11 cellular contexts compared by ENCODE assay signal in the genomic region with DNA sequence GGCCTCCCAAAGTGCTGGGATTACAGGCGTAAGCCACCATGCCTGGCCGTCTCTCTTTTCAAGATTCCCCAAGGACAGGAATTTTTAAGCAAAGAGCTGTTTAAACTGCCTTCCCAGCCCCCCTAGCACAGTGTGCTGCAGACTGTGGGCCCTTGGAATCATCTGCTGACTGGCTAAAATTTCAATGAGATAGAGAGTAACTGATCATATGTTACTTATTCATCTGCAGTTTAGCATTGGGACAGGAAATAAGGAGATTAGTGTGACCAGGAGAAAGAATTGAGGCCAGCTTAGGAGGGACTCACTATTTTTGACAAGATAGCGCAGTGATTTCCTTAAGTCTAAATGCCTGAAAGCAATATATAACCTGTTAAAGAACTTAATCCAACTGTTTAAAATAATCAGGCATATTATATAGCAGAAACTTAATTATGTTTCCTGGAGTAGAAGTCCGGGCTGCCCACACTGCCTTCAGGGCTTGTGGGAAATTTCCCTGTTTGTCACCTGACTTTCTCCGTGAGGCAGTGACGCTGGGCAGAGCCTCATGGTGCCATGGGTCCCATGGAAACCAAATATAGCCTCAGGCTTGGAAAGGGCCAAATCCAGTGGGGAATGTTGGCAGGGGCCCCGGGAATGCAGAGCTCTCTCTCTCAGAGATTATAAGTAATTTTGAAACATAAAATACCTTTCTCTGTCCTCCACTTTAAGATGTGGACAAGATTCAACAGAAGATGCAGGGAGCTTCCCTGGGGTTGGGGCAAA. TPM values are rescaled to one million over a fixed set of nuclear protein-coding genes. Genes with fewer than 3 reads are reported as not detected.
DNase-seq lines count a peak whose midpoint lies in the region; ATAC-seq, FAIRE-seq and TF ChIP-seq lines count a peak whose summit lies in the region.
"Had no signal": no experiment of that assay in that cellular context is flagged by ENCODE, and none has a peak within 500 bp of the region (broad histone marks: within the 10 kb centered on the region; RNA-seq: fewer than 3 reads in every experiment).

No MANE protein-coding gene starts in this region.

- no TSS peak for BruUV-seq in OCI-LY7 (replicated peaks; lab: Mats Ljungman, UMichigan)

- CTCF ChIA-PET in OCI-LY7 (lab: Charles Lee; ENCODE audit: unreplicated experiment) = no interaction called here

- H3K4me1 ChIP-seq in sigmoid colon = peaks cover 0 to 76% (median 55%) of the 10 kb centered on the region in 4 donors
- H3K4me1 ChIP-seq in OCI-LY7 (ENCODE audit: insufficient read depth, low read length, poor library complexity, severe bottlenecking) = no peaks in the 10 kb centered on the region

- no peaks in the 10 kb centered on the region for H3K79me2 ChIP-seq in OCI-LY7 (ENCODE audit: insufficient read depth, low read depth, low read length)

- FAIRE-seq in GM12891 (lab: Jason Lieb, UNC) = no peak

- intact Hi-C loops in Right ventricle myocardium superior (cut with DNase I) (no loop called here), sigmoid colon (cut with DNase I) (no loop called here), OCI-LY7 (cut with micrococcal nuclease; ENCODE audit: unreplicated experiment) (no loop called here)

- H3K4me2 ChIP-seq in OCI-LY7 (ENCODE audit: low read length) = no peak overlapping the region

- TF ChIP-seq CTCF in sigmoid colon (IDR thresholded peaks at IDR 0.05) (no peak), OCI-LY7 (conservative IDR thresholded peaks at IDR 0.05; ENCODE audit: low read length) (no peak)

- H3K9me3 ChIP-seq in sigmoid colon (no peaks in the 10 kb centered on the region), OCI-LY7 (ENCODE audit: low read length) (no peaks in the 10 kb centered on the region)

- no peak overlapping the region for H2AFZ ChIP-seq in OCI-LY7 (ENCODE audit: low read length)

- H3K4me3 ChIP-seq in sigmoid colon (no peak overlapping the region), OCI-LY7 (ENCODE audit: low read depth, low read length, poor library complexity, severe bottlenecking) (no peak overlapping the region)

- ATAC-seq in Right ventricle myocardium superior (ENCODE audit: poor library complexity) (peak; percentile 90), HG03342 (IDR thresholded peaks at IDR 0.05; ENCODE audit: unreplicated experiment) (no peak)

- TF ChIP-seq EP300 in sigmoid colon (IDR thresholded peaks at IDR 0.05) = peak in 3 of 4 donors; percentile 25 to 96 (median 71)

- H3K9me2 ChIP-seq in OCI-LY7 (ENCODE audit: insufficient read depth, low read length) = no peaks in the 10 kb centered on the region

- POLR2A ChIA-PET in OCI-LY7 (lab: Charles Lee) = no interaction called here

- H4K20me1 ChIP-seq in OCI-LY7 (ENCODE audit: insufficient read depth, low read length) = no peaks in the 10 kb centered on the region

- peak; percentile 81 for DNase-seq in H4 (ENCODE audit: low spot score)
- DNase-seq in T1000 (lab: John Stamatoyannopoulos, UW) = peak; percentile 69
- DNase-seq in Right ventricle myocardium superior = peak; percentile 87
- peak; percentile 83 for DNase-seq in sigmoid colon
- DNase-seq in COLO668 (lab: John Stamatoyannopoulos, UW; ENCODE audit: unreplicated experiment) = no peak
- no peak for DNase-seq in GM12891 (ENCODE audit: insufficient read length, low spot score)
- no peak for DNase-seq in OCI-LY7 (ENCODE audit: low spot score)
- DNase-seq: midbrain had no signal

- TF ChIP-seq POLR2A in sigmoid colon (IDR thresholded peaks at IDR 0.05) = no peak
- TF ChIP-seq POLR2A in GM12891 (IDR thresholded peaks at IDR 0.05; ENCODE audit: low read depth, low read length) = no peak

- no peaks in the 10 kb centered on the region for H3K27me3 ChIP-seq in sigmoid colon

- no peaks in the 10 kb centered on the region for H3K36me3 ChIP-seq in sigmoid colon
- no peaks in the 10 kb centered on the region for H3K36me3 ChIP-seq in OCI-LY7 (ENCODE audit: insufficient read depth, low read length)

- WGBS in sigmoid colon, 2 donors = 83 to 84% methylated on average over 7 of the region's 7 CpGs

- H3K27ac ChIP-seq in sigmoid colon = peak overlapping the region in 3 of 4 donors; percentile 65 to 81 (median 76)
- H3K27ac ChIP-seq in OCI-LY7 (ENCODE audit: low read depth, low read length, poor library complexity, severe bottlenecking) = no peak overlapping the region

TF ChIP-seq in GM12891, 5 proteins besides CTCF, POLR2A, EP300 and RAD21:
- TF ChIP-seq TAF1 (IDR thresholded peaks at IDR 0.05; ENCODE audit: low read depth, low read length) (no peak), SPI1 (IDR thresholded peaks at IDR 0.05; ENCODE audit: low read depth, low read length) (no peak), PAX5 (IDR thresholded peaks at IDR 0.05; ENCODE audit: insufficient read depth, low read length, severe bottlenecking) (no peak), POU2F2 (IDR thresholded peaks at IDR 0.05; ENCODE audit: low read depth, low read length) (no peak), POLR2AphosphoS5 (IDR thresholded peaks at IDR 0.05; ENCODE audit: low read depth, low read length) (no peak)

RNA-seq across cellular contexts. Expression of gene CEBPE, which starts 22.8 kb away (rescaled TPM):
- total RNA-seq in H4 (2014; rRNA removed; shearing (Covaris generic)) = not detected in 2 replicates
- total RNA-seq in Right ventricle myocardium superior = not detected
- total RNA-seq in sigmoid colon = under 1 TPM in 1 of 4 donors, not detected in 3; 0.68 TPM
- under 1 TPM in 1 of 3 donors, not detected in 2; 0.28 TPM for polyA plus RNA-seq in sigmoid colon
- polyA plus RNA-seq in GM12891 (2012; ENCODE audit: low read depth, missing spikeins) = 0.05 TPM
- 0.67 and 1.1 TPM in 2 replicates for total RNA-seq in OCI-LY7 (2014; rRNA removed; shearing (Covaris generic))
- total RNA-seq in OCI-LY7 (2022) = 2.2 and 2.3 TPM in 2 replicates
- total RNA-seq: dermis microvascular lymphatic vessel endothelial cell had no signal

RNA-seq across cellular contexts. Expression of gene CIROP, which starts 37.1 kb away (rescaled TPM):
- not detected in 2 replicates for total RNA-seq in H4 (2014; rRNA removed; shearing (Covaris generic))
- total RNA-seq in Right ventricle myocardium superior = not detected
- total RNA-seq in sigmoid colon = under 1 TPM in 1 of 4 donors, not detected in 3; 0.27 TPM
- polyA plus RNA-seq in sigmoid colon = not detected
- not detected for polyA plus RNA-seq in GM12891 (2012; ENCODE audit: low read depth, missing spikeins)
- total RNA-seq in OCI-LY7 (2014; rRNA removed; shearing (Covaris generic)) = not detected in 2 replicates
- not detected in 2 replicates for total RNA-seq in OCI-LY7 (2022)
- total RNA-seq: activated CD8-positive, alpha-beta memory T cell treated with anti-CD3 and anti-CD28 coated beads for 36 hours; dermis microvascular lymphatic vessel endothelial cell had no signal

RNA-seq across cellular contexts. Expression of gene SLC7A8, which starts 41.6 kb away (rescaled TPM):
- 5.2 and 5.6 TPM in 2 replicates for total RNA-seq in H4 (2014; rRNA removed; shearing (Covaris generic))
- total RNA-seq in Right ventricle myocardium superior (11.6 TPM), sigmoid colon (10 to 100 TPM in 3 of 4 donors, 1 to 10 TPM in 1; 9.9 to 19.7 (median 14.1) TPM), OCI-LY7 (2022) (6.2 and 11.4 TPM in 2 replicates)
- polyA plus RNA-seq in sigmoid colon = 10 to 100 TPM in 2 of 3 donors, 1 to 10 TPM in 1; 5.5 to 24.7 (median 13.2) TPM
- polyA plus RNA-seq in GM12891 (2012; ENCODE audit: low read depth, missing spikeins) = not detected
- 0.49 and 4.0 TPM in 2 replicates for total RNA-seq in OCI-LY7 (2014; rRNA removed; shearing (Covaris generic))

RNA-seq across cellular contexts. Expression of gene C14orf119, which starts 46.6 kb away (rescaled TPM):
- total RNA-seq in H4 (2014; rRNA removed; shearing (Covaris generic)) = 71.4 and 93.4 TPM in 2 replicates
- total RNA-seq in Right ventricle myocardium superior (20.6 TPM), sigmoid colon (10 to 100 TPM; 22.4 to 38.9 (median 30.1) TPM), OCI-LY7 (2022) (37.0 and 42.4 TPM in 2 replicates)
- polyA plus RNA-seq in sigmoid colon = 10 to 100 TPM; 49.2 to 94.3 (median 50.0) TPM
- polyA plus RNA-seq in GM12891 (2012; ENCODE audit: low read depth, missing spikeins) = 31.5 TPM
- total RNA-seq in OCI-LY7 (2014; rRNA removed; shearing (Covaris generic)) = 25.9 and 44.5 TPM in 2 replicates

RNA-seq across cellular contexts. Expression of gene ACIN1, which starts 47.0 kb away (rescaled TPM):
- 37.3 and 43.9 TPM in 2 replicates for total RNA-seq in H4 (2014; rRNA removed; shearing (Covaris generic))
- total RNA-seq in Right ventricle myocardium superior (65.8 TPM), sigmoid colon (100 to 1,000 TPM in 1 of 4 donors, 10 to 100 TPM in 3; 79.9 to 129 (median 93.9) TPM), OCI-LY7 (2022) (203 and 206 TPM in 2 replicates)
- polyA plus RNA-seq in sigmoid colon = 100 to 1,000 TPM in 1 of 3 donors, 10 to 100 TPM in 2; 37.8 to 114 (median 40.9) TPM
- polyA plus RNA-seq in GM12891 (2012; ENCODE audit: low read depth, missing spikeins) = 77.2 TPM
- total RNA-seq in OCI-LY7 (2014; rRNA removed; shearing (Covaris generic)) = 107 and 130 TPM in 2 replicates

Comparison
In these comparisons a context has a peak if more than half of its experiments do, and no peak if none do; other contexts are left out.
1. DNase-seq: peak in H4 (single experiment), T1000 (single experiment), Right ventricle myocardium superior (single experiment) and sigmoid colon (single experiment); none in COLO668 (single experiment), GM12891 (single experiment) and OCI-LY7 (single experiment).